In genomic region chr10:103691723-103692380, GRCh38 we compare ENCODE assay signal across 8 cellular contexts.
A peak's percentile ranks its signal among the peaks of the same experiment; 100 is the strongest.
DNase-seq lines count a peak whose midpoint lies in the region; ATAC-seq and TF ChIP-seq lines count a peak whose summit lies in the region.

No MANE protein-coding gene starts in this region.

- peak; percentile 21 for ATAC-seq in GM21367 (IDR thresholded peaks at IDR 0.05; ENCODE audit: unreplicated experiment)
- ATAC-seq in HG03457 (IDR thresholded peaks at IDR 0.05; ENCODE audit: unreplicated experiment) = peak; percentile 19
- ATAC-seq in effector memory CD8-positive, alpha-beta T cell (replicated peaks) = peak; percentile 13
- ATAC-seq in PC-3 = no peak

- no TSS peak for BruUV-seq in PC-3 (replicated peaks; lab: Mats Ljungman, UMichigan)

- no peaks in the 10 kb centered on the region for H3K9me3 ChIP-seq in PC-3 (ENCODE audit: low read length)

- peaks cover 17 to 23% of the 10 kb centered on the region in 2 donors for H3K4me1 Mint-ChIP-seq in effector memory CD8-positive, alpha-beta T cell (ENCODE audit: low read depth in 2 of 2)

- CTCF ChIA-PET in PC-3 (lab: Charles Lee) = no interaction called here

- H3K27me3 Mint-ChIP-seq in effector memory CD8-positive, alpha-beta T cell = no peaks in the 10 kb centered on the region

- H3K4me3 Mint-ChIP-seq in effector memory CD8-positive, alpha-beta T cell = peak overlapping the region; percentile 9 to 70

- H3K36me3 Mint-ChIP-seq in effector memory CD8-positive, alpha-beta T cell (ENCODE audit: insufficient read depth) = peaks cover 6% of the 10 kb centered on the region

- no peaks in the 10 kb centered on the region for H4K20me1 ChIP-seq in PC-3 (ENCODE audit: low read length)

- H3K4me3 ChIP-seq in PC-3 (ENCODE audit: low read length) = no peak overlapping the region

- intact Hi-C loops in PC-3 (cut with micrococcal nuclease) = no loop called here

- peaks cover 12% of the 10 kb centered on the region for H3K4me1 ChIP-seq in PC-3 (ENCODE audit: insufficient read depth, low read length)

- H3K27me3 ChIP-seq in PC-3 (ENCODE audit: low read length) = no peaks in the 10 kb centered on the region

- H3F3A ChIP-seq in PC-3 (ENCODE audit: low read length, unreplicated experiment) = no peaks in the 10 kb centered on the region

- H3K9me2 ChIP-seq in PC-3 (replicated peaks; ENCODE audit: low read length) = no peaks in the 10 kb centered on the region

- no peaks in the 10 kb centered on the region for H3K9me3 Mint-ChIP-seq in effector memory CD8-positive, alpha-beta T cell

- POLR2A ChIA-PET in PC-3 (lab: Charles Lee; ENCODE audit: unreplicated experiment) = no interaction called here

- no peaks in the 10 kb centered on the region for H3K36me3 ChIP-seq in PC-3 (ENCODE audit: low read depth, low read length)

- H3K27ac Mint-ChIP-seq in effector memory CD8-positive, alpha-beta T cell = peak overlapping the region; percentile 0 to 3

- H3K9ac ChIP-seq in PC-3 (ENCODE audit: low read length) = no peak overlapping the region

- TF ChIP-seq CTCF in GM10266 (IDR thresholded peaks at IDR 0.05; ENCODE audit: control insufficient read depth, insufficient read depth, low read depth, missing control alignments) (no peak), PC-3 (conservative IDR thresholded peaks at IDR 0.05; ENCODE audit: low read depth, low read length) (no peak)

- no peak overlapping the region for H2AFZ ChIP-seq in PC-3 (ENCODE audit: low read length)

- no peak overlapping the region for H3K4me2 ChIP-seq in PC-3 (ENCODE audit: low read length)

- H3K27ac ChIP-seq in PC-3 (ENCODE audit: low read length) = no peak overlapping the region

- peak; percentile 79 for DNase-seq in GM10266 (ENCODE audit: extremely low spot score)
- no peak for DNase-seq in effector memory CD8-positive, alpha-beta T cell
- DNase-seq in NCI-H226 = no peak
- DNase-seq in epidermal melanocyte (ENCODE audit: insufficient read length, low spot score) = no peak
- no peak for DNase-seq in PC-3
- DNase-seq in RPMI8226 = no peak

- H3K79me2 ChIP-seq in PC-3 (ENCODE audit: low read length) = no peaks in the 10 kb centered on the region
